ENCODE assay signal across 9 cellular contexts in the genomic region with DNA sequence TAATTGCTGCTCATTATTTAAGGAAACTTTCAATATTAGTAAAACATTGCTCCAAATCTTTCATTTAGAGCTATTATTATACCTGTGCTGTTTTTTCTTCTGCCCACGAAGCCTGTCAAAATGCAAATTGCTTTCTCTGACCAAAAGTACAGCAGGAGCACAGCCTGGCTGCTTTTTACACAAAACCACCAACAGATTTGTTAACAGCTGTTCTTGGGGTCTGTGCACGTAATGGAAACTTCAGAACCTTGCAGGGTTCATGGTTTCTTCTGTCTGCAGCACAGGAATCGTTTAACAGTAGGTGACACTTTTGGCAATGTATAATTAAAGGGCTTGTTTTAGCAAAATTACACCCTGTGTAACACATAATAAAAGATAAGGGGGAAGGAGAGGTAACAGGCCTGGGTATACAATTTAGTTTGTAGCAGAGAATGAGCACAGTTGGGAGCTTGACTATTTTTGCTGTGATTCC.
DNase-seq lines count a peak whose midpoint lies in the region; ATAC-seq and FAIRE-seq lines count a peak whose summit lies in the region.
"Had no signal": no experiment of that assay in that cellular context is flagged by ENCODE, and none has a peak within 500 bp of the region (broad histone marks: within the 10 kb centered on the region; RNA-seq: fewer than 3 reads in every experiment).

No MANE protein-coding gene starts in this region.

- no peaks in the 10 kb centered on the region for H3K27me3 Mint-ChIP-seq in activated CD4-positive, alpha-beta T cell treated with anti-CD3 and anti-CD28 coated beads for 36 hours

- H3K9me3 Mint-ChIP-seq in activated CD4-positive, alpha-beta T cell treated with anti-CD3 and anti-CD28 coated beads for 36 hours (ENCODE audit: low read depth): peaks cover 2% of the 10 kb centered on the region

- H3K4me1 ChIP-seq in neuron (ENCODE audit: insufficient read depth, low read length): no peaks in the 10 kb centered on the region

- H3K36me3 Mint-ChIP-seq in activated CD4-positive, alpha-beta T cell treated with anti-CD3 and anti-CD28 coated beads for 36 hours (ENCODE audit: low read depth): no peaks in the 10 kb centered on the region

- ATAC-seq in GM18909 (IDR thresholded peaks at IDR 0.05; ENCODE audit: poor library complexity, unreplicated experiment) (peak; percentile 97), HG02642 (IDR thresholded peaks at IDR 0.05; ENCODE audit: poor library complexity, unreplicated experiment) (peak; percentile 98)
- no peak for ATAC-seq in activated CD4-positive, alpha-beta T cell treated with anti-CD3 and anti-CD28 coated beads for 36 hours

- no peak overlapping the region for H3K4me3 ChIP-seq in Jurkat, Clone E6-1 (ENCODE audit: low read length)
- H3K4me3 ChIP-seq in neuron (ENCODE audit: low read length): no peak overlapping the region

- POLR2A ChIA-PET in activated CD4-positive, alpha-beta T cell treated with anti-CD3 and anti-CD28 coated beads for 36 hours (lab: Charles Lee): no interaction called here

- no peak overlapping the region for H3K4me3 Mint-ChIP-seq in activated CD4-positive, alpha-beta T cell treated with anti-CD3 and anti-CD28 coated beads for 36 hours

- H3K27me3 ChIP-seq in neuron (ENCODE audit: insufficient read depth, low read length): no peaks in the 10 kb centered on the region

- H3K4me1 Mint-ChIP-seq in activated CD4-positive, alpha-beta T cell treated with anti-CD3 and anti-CD28 coated beads for 36 hours: no peaks in the 10 kb centered on the region

- no peaks in the 10 kb centered on the region for H3K36me3 ChIP-seq in neuron (ENCODE audit: insufficient read depth, low read length)

- CTCF ChIA-PET in activated CD4-positive, alpha-beta T cell treated with anti-CD3 and anti-CD28 coated beads for 36 hours (lab: Charles Lee): no interaction called here

- H3K27ac Mint-ChIP-seq in activated CD4-positive, alpha-beta T cell treated with anti-CD3 and anti-CD28 coated beads for 36 hours: no peak overlapping the region

- no peak for FAIRE-seq in HTR-8/SVneo (lab: Jason Lieb, UNC)
- FAIRE-seq: astrocyte had no signal

- H3K9me3 ChIP-seq in neuron (ENCODE audit: low read length): no peaks in the 10 kb centered on the region

- peak overlapping the region; percentile 36 for H2AFZ ChIP-seq in neuron (ENCODE audit: low read depth, low read length)

- intact Hi-C loops in activated CD4-positive, alpha-beta T cell treated with anti-CD3 and anti-CD28 coated beads for 36 hours (cut with DNase I, micrococcal nuclease): no loop called here

- peak; percentile 19 for DNase-seq in Jurkat, Clone E6-1 (ENCODE audit: low read depth, low spot score)
- DNase-seq in activated CD4-positive, alpha-beta T cell treated with anti-CD3 and anti-CD28 coated beads for 36 hours: no peak
- no peak for DNase-seq in NCI-H2107 (lab: John Stamatoyannopoulos, UW)
- DNase-seq in HTR-8/SVneo (ENCODE audit: insufficient read length, low spot score): no peak
- no peak for DNase-seq in DMS114 treated with DMSO at 0.1 percent for 48 hours (lab: John Stamatoyannopoulos, UW; ENCODE audit: unreplicated experiment)
